In genomic region chr4:140740422-140740821, GRCh38 we compare ENCODE assay signal across 1 cellular context.
TF ChIP-seq lines count a peak whose summit lies in the region.

No MANE protein-coding gene starts in this region.

TF ChIP-seq in GM23338, 12 proteins besides CTCF, POLR2A, EP300 and RAD21 (continued from another document):
- TF ChIP-seq ZNF462 (CRISPR knock-in tag; IDR thresholded peaks at IDR 0.05) (no peak), REST (IDR thresholded peaks at IDR 0.05; ENCODE audit: unreplicated experiment) (no peak), EZH2phosphoT487 (IDR thresholded peaks at IDR 0.05; ENCODE audit: unreplicated experiment) (no peak), EZH2 (IDR thresholded peaks at IDR 0.05; ENCODE audit: low read depth, unreplicated experiment) (no peak), STAT1 (IDR thresholded peaks at IDR 0.05; ENCODE audit: unreplicated experiment) (no peak), ZNF331 (CRISPR knock-in tag; IDR thresholded peaks at IDR 0.05; ENCODE audit: low read depth) (no peak), POLR2AphosphoS5 (IDR thresholded peaks at IDR 0.05; ENCODE audit: low read depth) (no peak), NANOG (IDR thresholded peaks at IDR 0.05; ENCODE audit: borderline replicate concordance) (no peak), CREB1 (CRISPR knock-in tag; IDR thresholded peaks at IDR 0.05; ENCODE audit: low read depth) (no peak), JUNB (IDR thresholded peaks at IDR 0.05; ENCODE audit: unreplicated experiment) (no peak)
